Comparison of ENCODE assay signal across 10 cellular contexts in the genomic region with DNA sequence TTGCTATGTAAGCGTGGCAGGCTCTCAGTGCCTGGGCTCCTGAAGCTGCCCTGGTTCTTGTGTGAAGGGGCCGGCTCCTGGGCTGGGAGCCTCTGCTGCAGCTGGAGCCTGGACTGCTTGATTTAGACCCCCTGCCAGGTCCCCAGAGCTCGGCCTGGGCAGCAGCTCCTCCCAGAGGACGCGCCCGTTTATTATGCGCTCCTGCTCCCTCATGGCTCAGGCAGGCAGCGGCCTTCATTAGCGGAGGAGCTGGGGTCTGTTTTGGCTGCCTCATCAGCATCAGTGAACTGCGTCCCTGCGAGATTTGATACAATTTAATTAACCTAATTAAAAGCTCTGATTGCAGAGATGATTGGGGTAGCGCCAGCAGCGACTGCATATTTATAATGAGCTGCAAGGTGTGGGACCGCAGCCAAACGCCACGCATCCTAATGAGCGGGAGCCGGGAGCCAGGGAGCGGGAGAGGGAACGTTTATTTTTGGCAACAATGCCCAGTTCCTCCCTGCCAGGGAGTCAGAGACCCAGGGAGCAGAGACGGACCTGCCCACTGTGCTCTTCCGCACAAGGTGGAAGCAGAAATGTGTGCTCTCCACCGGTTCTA. TPM values are rescaled to one million over a fixed set of nuclear protein-coding genes. Genes with fewer than 3 reads are reported as not detected.
DNase-seq lines count a peak whose midpoint lies in the region; ATAC-seq, FAIRE-seq and TF ChIP-seq lines count a peak whose summit lies in the region.
"Had no signal": no experiment of that assay in that cellular context is flagged by ENCODE, and none has a peak within 500 bp of the region (broad histone marks: within the 10 kb centered on the region; RNA-seq: fewer than 3 reads in every experiment).

No MANE protein-coding gene starts in this region.

- no peak for TF ChIP-seq CTCF in HepG2 (CRISPR knock-in tag; IDR thresholded peaks at IDR 0.05)

- H3K27ac ChIP-seq in CD4-positive, CD25-positive, alpha-beta regulatory T cell (ENCODE audit: insufficient read depth, low read length, poor library complexity, severe bottlenecking), result peak overlapping the region; percentile 61
- H3K27ac ChIP-seq in HepG2 (ENCODE audit: extremely low read length, insufficient read depth, low read length), result no peak overlapping the region

- no peaks in the 10 kb centered on the region for H3K27me3 ChIP-seq in CD4-positive, CD25-positive, alpha-beta regulatory T cell (ENCODE audit: control insufficient read depth, insufficient read depth, low read length)
- H3K27me3 ChIP-seq in adipocyte (replicated peaks; ENCODE audit: control insufficient read depth, insufficient read depth, low read length) (no peaks in the 10 kb centered on the region), HepG2 (ENCODE audit: control insufficient read depth in 1 of 2, insufficient read depth in 2 of 2, low read length in 2 of 2) (0 out of 5 replicates have a peak, but pooled peaks cover 0 to 3% of the 10 kb centered on the region in 2 experiments)

- H3K27ac Mint-ChIP-seq in CD4-positive, CD25-positive, alpha-beta regulatory T cell, result peak overlapping the region; percentile 68 to 83 (median 71)

- no peaks in the 10 kb centered on the region for H3K27me3 Mint-ChIP-seq in CD4-positive, CD25-positive, alpha-beta regulatory T cell

- peaks cover 46% of the 10 kb centered on the region for H3K4me1 ChIP-seq in CD4-positive, CD25-positive, alpha-beta regulatory T cell (ENCODE audit: control insufficient read depth, insufficient read depth, low read length, poor library complexity, severe bottlenecking)
- H3K4me1 ChIP-seq in adipocyte (ENCODE audit: control insufficient read depth, insufficient read depth, low read length) (peaks cover 26% of the 10 kb centered on the region), HepG2 (ENCODE audit: insufficient read depth, low read length) (peaks cover 25% of the 10 kb centered on the region)

- H3K36me3 ChIP-seq in CD4-positive, CD25-positive, alpha-beta regulatory T cell (ENCODE audit: control insufficient read depth, insufficient read depth, low read length), result peaks cover 19% of the 10 kb centered on the region
- H3K36me3 ChIP-seq in adipocyte (ENCODE audit: control insufficient read depth, insufficient read depth, low read length, severe bottlenecking) (peaks cover 20% of the 10 kb centered on the region), HepG2 (replicated peaks in 1 of 2; ENCODE audit: control insufficient read depth in 1 of 2, insufficient read depth in 2 of 2, low read length in 2 of 2) (peaks cover 8 to 16% of the 10 kb centered on the region in 2 experiments; a peak in 4 of 5 replicates)

- ATAC-seq in CD4-positive, CD25-positive, alpha-beta regulatory T cell (ENCODE audit: low read depth in 2 of 2), result no peak
- ATAC-seq in HepG2 (peak; percentile 6), HG03342 (IDR thresholded peaks at IDR 0.05; ENCODE audit: unreplicated experiment) (no peak), GM19324 (IDR thresholded peaks at IDR 0.05; ENCODE audit: low FRiP score, unreplicated experiment) (no peak), GM18517 (IDR thresholded peaks at IDR 0.05; ENCODE audit: unreplicated experiment) (no peak)

- WGBS in HepG2 (ENCODE audit: low lambda C conversion rate), result 91% methylated on average over 20 of the region's 23 CpGs

- no peak overlapping the region for H3K4me2 ChIP-seq in HepG2 (ENCODE audit: low read depth, low read length)

- CTCF ChIA-PET in HepG2 (lab: Yijun Ruan, JAX; ENCODE audit: low intra/inter-chr PET ratio, low total read pairs), result no interaction called here

- no peaks in the 10 kb centered on the region for H3K9me3 ChIP-seq in CD4-positive, CD25-positive, alpha-beta regulatory T cell (ENCODE audit: control insufficient read depth in 2 of 2, low read length in 2 of 2)
- H3K9me3 ChIP-seq in adipocyte (ENCODE audit: control insufficient read depth, low read length) (no peaks in the 10 kb centered on the region), HepG2 (ENCODE audit: low read length) (no peaks in the 10 kb centered on the region)

- BruUV-seq in HepG2 (replicated peaks; lab: Mats Ljungman, UMichigan), result no TSS peak

- H3K9me3 Mint-ChIP-seq in CD4-positive, CD25-positive, alpha-beta regulatory T cell, result no peaks in the 10 kb centered on the region

- no peak overlapping the region for H3K4me3 ChIP-seq in CD4-positive, CD25-positive, alpha-beta regulatory T cell (ENCODE audit: low read depth, low read length)
- H3K4me3 ChIP-seq in adipocyte (ENCODE audit: low read length) (no peak overlapping the region), HepG2 (replicated peaks in 1 of 3; ENCODE audit: insufficient read depth in 1 of 3, low read depth in 2 of 3, low read length in 3 of 3) (no peak overlapping the region)

- no peak for TF ChIP-seq EP300 in HepG2 (IDR thresholded peaks at IDR 0.05; ENCODE audit: low read depth in 2 of 2, low read length in 2 of 2)
- TF ChIP-seq EP300 in HepG2 (CRISPR knock-in tag; IDR thresholded peaks at IDR 0.05; ENCODE audit: borderline replicate concordance), result no peak

- intact Hi-C loops in HepG2 (cut with micrococcal nuclease; ENCODE audit: unreplicated experiment), result no loop called here

- POLR2A ChIA-PET in HepG2 (lab: Yijun Ruan, JAX), result interaction anchor here (1.2 kb wide), 1 partner anchor 16 kb away, joined by 3 read pairs; a partner anchor contains a TSS

- H3K9ac ChIP-seq in adipocyte (ENCODE audit: low read length) (peak overlapping the region; percentile 43), HepG2 (ENCODE audit: insufficient read depth, low read depth, low read length) (no peak overlapping the region)

- H2AFZ ChIP-seq in HepG2 (ENCODE audit: low read length), result no peak overlapping the region

- no peak for TF ChIP-seq RAD21 in HepG2 (CRISPR knock-in tag; IDR thresholded peaks at IDR 0.05)

- H3K36me3 Mint-ChIP-seq in CD4-positive, CD25-positive, alpha-beta regulatory T cell, result peaks cover 3% of the 10 kb centered on the region

- no peaks in the 10 kb centered on the region for H3K79me2 ChIP-seq in HepG2 (ENCODE audit: insufficient read depth, low read length)

- H3K4me3 Mint-ChIP-seq in CD4-positive, CD25-positive, alpha-beta regulatory T cell, result peak overlapping the region in 2 of 4 donors; percentile 42 to 61

- TF ChIP-seq POLR2A in HepG2 (IDR thresholded peaks at IDR 0.05; ENCODE audit: insufficient read depth in 1 of 2, low read depth in 2 of 2, low read length in 2 of 2), result no peak

- H4K20me1 ChIP-seq in HepG2 (ENCODE audit: insufficient read depth, low read length), result no peaks in the 10 kb centered on the region

- no peak for DNase-seq in CD4-positive, CD25-positive, alpha-beta regulatory T cell
- DNase-seq in NCI-H1417 (lab: John Stamatoyannopoulos, UW) (peak in 2 of 3 experiments; percentile 80 to 91), adipocyte (ENCODE audit: low read depth) (no peak), HepG2 (ENCODE audit: low spot score) (no peak), UCSD-AML1 (lab: John Stamatoyannopoulos, UW; ENCODE audit: unreplicated experiment) (no peak)
- DNase-seq: cortex of kidney had no signal

- in situ Hi-C loops in HepG2 (cut with HindIII; ENCODE audit: extremely low pct_ligation_motif_present, low pct_unique_long_range_greater_than_20kb), result no loop called here

- no peak for FAIRE-seq in HepG2 (lab: Jason Lieb, UNC)

- H3K4me1 Mint-ChIP-seq in CD4-positive, CD25-positive, alpha-beta regulatory T cell, result peaks cover 11 to 53% (median 38%) of the 10 kb centered on the region in 4 donors

RNA-seq across cellular contexts. Expression of a gene that starts 16.6 kb away (rescaled TPM):
- 12.3 TPM for total RNA-seq in CD4-positive, CD25-positive, alpha-beta regulatory T cell
- 10 to 100 TPM; 21.0 to 31.1 (median 24.9) TPM for polyA plus RNA-seq in CD4-positive, CD25-positive, alpha-beta regulatory T cell
- total RNA-seq in HepG2 (2016; rRNA removed; fragmentation: Illumina TruSeq; extraction: Trizol), result 44.8 and 71.4 TPM in 2 replicates
- total RNA-seq in HepG2 (2016; cell fraction: cytosol; rRNA removed; fragmentation: Illumina TruSeq; extraction: Trizol; ENCODE audit: low read depth), result 8.4 and 10.8 TPM in 2 replicates
- 43.6 and 60.8 TPM in 2 replicates for total RNA-seq in HepG2 (2016; cell fraction: insoluble cytoplasmic fraction; rRNA removed; fragmentation: Illumina TruSeq; extraction: Trizol)
- total RNA-seq in HepG2 (2016; cell fraction: membrane; rRNA removed; fragmentation: Illumina TruSeq; extraction: Trizol), result 16.8 and 19.4 TPM in 2 replicates
- total RNA-seq in HepG2 (2016; cell fraction: nucleus; rRNA removed; fragmentation: Illumina TruSeq; extraction: Trizol), result 20.6 and 23.0 TPM in 2 replicates
- 11.8 and 13.5 TPM in 2 replicates for polyA plus RNA-seq in HepG2 (2011; rRNA removed)
- 7.8 and 10.7 TPM in 2 replicates for polyA plus RNA-seq in HepG2 (2011; cell fraction: cytosol; rRNA removed)
- polyA plus RNA-seq in HepG2 (2011; cell fraction: nucleus; rRNA removed), result 4.5 and 5.5 TPM in 2 replicates
- polyA plus RNA-seq in HepG2 (2012), result 16.1 and 22.2 TPM in 2 replicates
- 8.5 and 9.1 TPM in 2 replicates for polyA plus RNA-seq in HepG2 (2016; cell fraction: cytosol; fragmentation: Illumina TruSeq; extraction: Trizol; ENCODE audit: low read depth)
- 71.4 and 74.3 TPM in 2 replicates for polyA plus RNA-seq in HepG2 (2016; cell fraction: insoluble cytoplasmic fraction; fragmentation: Illumina TruSeq; extraction: Trizol; ENCODE audit: low read depth)
- polyA plus RNA-seq in HepG2 (2016; cell fraction: membrane; fragmentation: Illumina TruSeq; extraction: Trizol; ENCODE audit: low read depth), result 11.7 and 13.3 TPM in 2 replicates
- 35.4 and 38.1 TPM in 2 replicates for polyA plus RNA-seq in HepG2 (2016; cell fraction: nucleus; fragmentation: Illumina TruSeq; extraction: Trizol; ENCODE audit: insufficient read depth, low read depth)
- 5.8 and 16.2 TPM in 2 replicates for polyA minus RNA-seq in HepG2 (2011; rRNA and poly(A)+ RNA removed; ENCODE audit: low replicate concordance)
- 6.4 and 11.6 TPM in 2 replicates for polyA minus RNA-seq in HepG2 (2011; cell fraction: cytosol; rRNA and poly(A)+ RNA removed)
- polyA minus RNA-seq in HepG2 (2011; cell fraction: nucleus; rRNA and poly(A)+ RNA removed), result 18.2 and 19.0 TPM in 2 replicates

RNA-seq across cellular contexts. Expression of a gene that starts 17.4 kb away (rescaled TPM):
- total RNA-seq in CD4-positive, CD25-positive, alpha-beta regulatory T cell, result 1.7 TPM
- under 1 TPM; 0.11 to 0.49 (median 0.32) TPM for polyA plus RNA-seq in CD4-positive, CD25-positive, alpha-beta regulatory T cell
- not detected in 2 replicates for total RNA-seq in HepG2 (2016; rRNA removed; fragmentation: Illumina TruSeq; extraction: Trizol)
- not detected in 2 replicates for total RNA-seq in HepG2 (2016; cell fraction: cytosol; rRNA removed; fragmentation: Illumina TruSeq; extraction: Trizol; ENCODE audit: low read depth)
- not detected in 2 replicates for total RNA-seq in HepG2 (2016; cell fraction: insoluble cytoplasmic fraction; rRNA removed; fragmentation: Illumina TruSeq; extraction: Trizol)
- total RNA-seq in HepG2 (2016; cell fraction: membrane; rRNA removed; fragmentation: Illumina TruSeq; extraction: Trizol), result not detected in 2 replicates
- not detected in 2 replicates for total RNA-seq in HepG2 (2016; cell fraction: nucleus; rRNA removed; fragmentation: Illumina TruSeq; extraction: Trizol)
- polyA plus RNA-seq in HepG2 (2011; rRNA removed), result not detected in 2 replicates
- polyA plus RNA-seq in HepG2 (2011; cell fraction: cytosol; rRNA removed), result not detected in 2 replicates
- not detected in 2 replicates for polyA plus RNA-seq in HepG2 (2011; cell fraction: nucleus; rRNA removed)
- not detected in 2 replicates for polyA plus RNA-seq in HepG2 (2012)
- polyA plus RNA-seq in HepG2 (2016; cell fraction: cytosol; fragmentation: Illumina TruSeq; extraction: Trizol; ENCODE audit: low read depth), result not detected in 2 replicates
- not detected in 2 replicates for polyA plus RNA-seq in HepG2 (2016; cell fraction: insoluble cytoplasmic fraction; fragmentation: Illumina TruSeq; extraction: Trizol; ENCODE audit: low read depth)
- polyA plus RNA-seq in HepG2 (2016; cell fraction: membrane; fragmentation: Illumina TruSeq; extraction: Trizol; ENCODE audit: low read depth), result not detected in 2 replicates
- not detected in 2 replicates for polyA plus RNA-seq in HepG2 (2016; cell fraction: nucleus; fragmentation: Illumina TruSeq; extraction: Trizol; ENCODE audit: insufficient read depth, low read depth)
- 0.07 TPM in 1 of 2 replicates, not detected in the other for polyA minus RNA-seq in HepG2 (2011; rRNA and poly(A)+ RNA removed; ENCODE audit: low replicate concordance)
- polyA minus RNA-seq in HepG2 (2011; cell fraction: cytosol; rRNA and poly(A)+ RNA removed), result not detected in 2 replicates
- not detected in 2 replicates for polyA minus RNA-seq in HepG2 (2011; cell fraction: nucleus; rRNA and poly(A)+ RNA removed)
- total RNA-seq: LHCN-M2 had no signal

RNA-seq across cellular contexts. Expression of a gene that starts 23.9 kb away (rescaled TPM):
- total RNA-seq in CD4-positive, CD25-positive, alpha-beta regulatory T cell, result 4.6 TPM
- 10 to 100 TPM; 11.2 to 20.8 (median 13.3) TPM for polyA plus RNA-seq in CD4-positive, CD25-positive, alpha-beta regulatory T cell
- total RNA-seq in HepG2 (2016; rRNA removed; fragmentation: Illumina TruSeq; extraction: Trizol), result 2.8 TPM in 2 replicates
- 2.3 and 2.5 TPM in 2 replicates for total RNA-seq in HepG2 (2016; cell fraction: cytosol; rRNA removed; fragmentation: Illumina TruSeq; extraction: Trizol; ENCODE audit: low read depth)
- total RNA-seq in HepG2 (2016; cell fraction: insoluble cytoplasmic fraction; rRNA removed; fragmentation: Illumina TruSeq; extraction: Trizol), result 1.7 and 3.4 TPM in 2 replicates
- 3.3 and 3.5 TPM in 2 replicates for total RNA-seq in HepG2 (2016; cell fraction: membrane; rRNA removed; fragmentation: Illumina TruSeq; extraction: Trizol)
- 3.1 and 4.0 TPM in 2 replicates for total RNA-seq in HepG2 (2016; cell fraction: nucleus; rRNA removed; fragmentation: Illumina TruSeq; extraction: Trizol)
- 6.6 and 8.6 TPM in 2 replicates for polyA plus RNA-seq in HepG2 (2011; rRNA removed)
- 5.2 and 5.5 TPM in 2 replicates for polyA plus RNA-seq in HepG2 (2011; cell fraction: cytosol; rRNA removed)
- polyA plus RNA-seq in HepG2 (2011; cell fraction: nucleus; rRNA removed), result 31.9 and 32.9 TPM in 2 replicates
- 11.9 and 15.1 TPM in 2 replicates for polyA plus RNA-seq in HepG2 (2012)
- polyA plus RNA-seq in HepG2 (2016; cell fraction: cytosol; fragmentation: Illumina TruSeq; extraction: Trizol; ENCODE audit: low read depth), result 5.5 and 6.1 TPM in 2 replicates
- 4.6 and 6.9 TPM in 2 replicates for polyA plus RNA-seq in HepG2 (2016; cell fraction: insoluble cytoplasmic fraction; fragmentation: Illumina TruSeq; extraction: Trizol; ENCODE audit: low read depth)
- polyA plus RNA-seq in HepG2 (2016; cell fraction: membrane; fragmentation: Illumina TruSeq; extraction: Trizol; ENCODE audit: low read depth), result 7.6 and 10.1 TPM in 2 replicates
- 7.2 and 9.0 TPM in 2 replicates for polyA plus RNA-seq in HepG2 (2016; cell fraction: nucleus; fragmentation: Illumina TruSeq; extraction: Trizol; ENCODE audit: insufficient read depth, low read depth)
- 23.2 and 31.5 TPM in 2 replicates for polyA minus RNA-seq in HepG2 (2011; rRNA and poly(A)+ RNA removed; ENCODE audit: low replicate concordance)
- polyA minus RNA-seq in HepG2 (2011; cell fraction: cytosol; rRNA and poly(A)+ RNA removed), result 8.4 and 8.7 TPM in 2 replicates
- 15.3 and 23.5 TPM in 2 replicates for polyA minus RNA-seq in HepG2 (2011; cell fraction: nucleus; rRNA and poly(A)+ RNA removed)

RNA-seq across cellular contexts. Expression of a gene that starts 39.4 kb away (rescaled TPM):
- 47.6 TPM for total RNA-seq in CD4-positive, CD25-positive, alpha-beta regulatory T cell
- 100 to 1,000 TPM in 3 of 4 donors, 10 to 100 TPM in 1; 90.6 to 118 (median 105) TPM for polyA plus RNA-seq in CD4-positive, CD25-positive, alpha-beta regulatory T cell
- 122 and 189 TPM in 2 replicates for total RNA-seq in HepG2 (2016; rRNA removed; fragmentation: Illumina TruSeq; extraction: Trizol)
- total RNA-seq in HepG2 (2016; cell fraction: cytosol; rRNA removed; fragmentation: Illumina TruSeq; extraction: Trizol; ENCODE audit: low read depth), result 18.5 and 25.3 TPM in 2 replicates
- 132 and 186 TPM in 2 replicates for total RNA-seq in HepG2 (2016; cell fraction: insoluble cytoplasmic fraction; rRNA removed; fragmentation: Illumina TruSeq; extraction: Trizol)
- total RNA-seq in HepG2 (2016; cell fraction: membrane; rRNA removed; fragmentation: Illumina TruSeq; extraction: Trizol), result 29.8 and 36.9 TPM in 2 replicates
- 74.7 and 82.3 TPM in 2 replicates for total RNA-seq in HepG2 (2016; cell fraction: nucleus; rRNA removed; fragmentation: Illumina TruSeq; extraction: Trizol)
- 24.1 and 31.6 TPM in 2 replicates for polyA plus RNA-seq in HepG2 (2011; rRNA removed)
- 16.2 and 22.5 TPM in 2 replicates for polyA plus RNA-seq in HepG2 (2011; cell fraction: cytosol; rRNA removed)
- 24.3 and 33.1 TPM in 2 replicates for polyA plus RNA-seq in HepG2 (2011; cell fraction: nucleus; rRNA removed)
- 47.3 and 68.3 TPM in 2 replicates for polyA plus RNA-seq in HepG2 (2012)
- polyA plus RNA-seq in HepG2 (2016; cell fraction: cytosol; fragmentation: Illumina TruSeq; extraction: Trizol; ENCODE audit: low read depth), result 8.8 and 10.6 TPM in 2 replicates
- polyA plus RNA-seq in HepG2 (2016; cell fraction: insoluble cytoplasmic fraction; fragmentation: Illumina TruSeq; extraction: Trizol; ENCODE audit: low read depth), result 124 and 134 TPM in 2 replicates
- 11.0 and 11.3 TPM in 2 replicates for polyA plus RNA-seq in HepG2 (2016; cell fraction: membrane; fragmentation: Illumina TruSeq; extraction: Trizol; ENCODE audit: low read depth)
- 54.3 and 57.2 TPM in 2 replicates for polyA plus RNA-seq in HepG2 (2016; cell fraction: nucleus; fragmentation: Illumina TruSeq; extraction: Trizol; ENCODE audit: insufficient read depth, low read depth)
- polyA minus RNA-seq in HepG2 (2011; rRNA and poly(A)+ RNA removed; ENCODE audit: low replicate concordance), result 13.7 and 41.0 TPM in 2 replicates
- 34.7 and 37.0 TPM in 2 replicates for polyA minus RNA-seq in HepG2 (2011; cell fraction: cytosol; rRNA and poly(A)+ RNA removed)
- 42.7 and 58.1 TPM in 2 replicates for polyA minus RNA-seq in HepG2 (2011; cell fraction: nucleus; rRNA and poly(A)+ RNA removed)

Comparison
In these comparisons a context has a peak if more than half of its experiments do, and no peak if none do; other contexts are left out.
1. DNase-seq: peak in NCI-H1417 (2 of 3); none in CD4-positive, CD25-positive, alpha-beta regulatory T cell (0 of 3), adipocyte (single experiment), HepG2 (single experiment) and UCSD-AML1 (single experiment).